ENCODE assay signal across 1 cellular context in the genomic region with DNA sequence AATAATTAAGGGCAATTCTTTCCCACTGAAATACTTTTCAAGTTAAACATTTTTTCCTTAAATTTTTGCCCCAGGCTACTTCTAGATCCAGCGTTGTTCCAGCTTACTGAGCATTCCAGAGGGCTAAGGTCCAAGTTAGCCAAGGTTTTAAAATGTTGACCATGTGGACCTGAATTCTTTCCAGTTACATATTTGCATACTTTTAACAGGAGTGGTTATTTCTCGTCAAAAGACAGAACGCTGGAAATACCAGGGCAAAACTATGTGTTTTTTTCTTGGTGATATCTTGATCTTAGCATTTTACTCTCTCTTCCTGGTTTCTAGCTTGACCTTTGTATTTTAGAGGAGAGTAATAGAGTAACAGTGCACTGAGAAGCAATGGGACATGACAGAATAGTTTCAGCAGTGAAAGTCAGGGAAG.
TF ChIP-seq lines count a peak whose summit lies in the region.

No MANE protein-coding gene starts in this region.

TF ChIP-seq in IMR-90, 13 proteins besides CTCF, POLR2A, EP300 and RAD21 (continued from another document):
- no peak for TF ChIP-seq ELK1 (IDR thresholded peaks at IDR 0.05; ENCODE audit: borderline replicate concordance, low read depth, low read length)
- no peak for TF ChIP-seq BHLHE40 (IDR thresholded peaks at IDR 0.05; ENCODE audit: low read depth, low read length)
- no peak for TF ChIP-seq MXI1 (IDR thresholded peaks at IDR 0.05; ENCODE audit: borderline replicate concordance, low read depth, low read length)
- no peak; the same call in 1 of the 2 replicates for TF ChIP-seq MAFK (IDR thresholded peaks at IDR 0.05; ENCODE audit: low read depth, low read length)
- no peak for TF ChIP-seq MAZ (IDR thresholded peaks at IDR 0.05; ENCODE audit: borderline replicate concordance, low read depth, low read length)
- TF ChIP-seq, protein P1, sequence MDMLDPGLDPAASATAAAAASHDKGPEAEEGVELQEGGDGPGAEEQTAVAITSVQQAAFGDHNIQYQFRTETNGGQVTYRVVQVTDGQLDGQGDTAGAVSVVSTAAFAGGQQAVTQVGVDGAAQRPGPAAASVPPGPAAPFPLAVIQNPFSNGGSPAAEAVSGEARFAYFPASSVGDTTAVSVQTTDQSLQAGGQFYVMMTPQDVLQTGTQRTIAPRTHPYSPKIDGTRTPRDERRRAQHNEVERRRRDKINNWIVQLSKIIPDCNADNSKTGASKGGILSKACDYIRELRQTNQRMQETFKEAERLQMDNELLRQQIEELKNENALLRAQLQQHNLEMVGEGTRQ (IDR thresholded peaks at IDR 0.05; ENCODE audit: low read depth, low read length) = no peak
- TF ChIP-seq CHD1 (IDR thresholded peaks at IDR 0.05; ENCODE audit: low read depth, low read length) = no peak
- no peak for TF ChIP-seq SMC3 (IDR thresholded peaks at IDR 0.05; ENCODE audit: low read depth, low read length)
- no peak for TF ChIP-seq FOS (IDR thresholded peaks at IDR 0.05; ENCODE audit: low read depth, low read length)
- TF ChIP-seq RFX5 (IDR thresholded peaks at IDR 0.05; ENCODE audit: low read depth, low read length) = no peak
- no peak for TF ChIP-seq CEBPB (IDR thresholded peaks at IDR 0.05; ENCODE audit: low read depth, low read length)
TF ChIP-seq in IMR-90: peak in this region for 0.
